In genomic region chr1:27577504-27578188, GRCh38 we compare ENCODE assay signal across 13 cellular contexts. TPM values are rescaled to one million over a fixed set of nuclear protein-coding genes. Genes with fewer than 3 reads are reported as not detected.
A peak's percentile ranks its signal among the peaks of the same experiment; 100 is the strongest.
DNase-seq lines count a peak whose midpoint lies in the region; ATAC-seq and TF ChIP-seq lines count a peak whose summit lies in the region.
"Had no signal": no experiment of that assay in that cellular context is flagged by ENCODE, and none has a peak within 500 bp of the region (broad histone marks: within the 10 kb centered on the region; RNA-seq: fewer than 3 reads in every experiment).

No MANE protein-coding gene starts in this region.

- peaks cover 26% of the 10 kb centered on the region for H3K79me1 ChIP-seq in mesenchymal stem cell (replicated peaks; ENCODE audit: low read length, poor library complexity, severe bottlenecking)

- H2AK5ac ChIP-seq in mesenchymal stem cell (ENCODE audit: low read length, severe bottlenecking): peak overlapping the region; percentile 12

- H2BK15ac ChIP-seq in mesenchymal stem cell (ENCODE audit: low read depth, poor library complexity, severe bottlenecking): no peak overlapping the region

- no peak overlapping the region for H3K23ac ChIP-seq in mesenchymal stem cell (ENCODE audit: low read length in 2 of 2)

- H2BK5ac ChIP-seq in mesenchymal stem cell (ENCODE audit: low read depth, low read length, poor library complexity, severe bottlenecking): no peak overlapping the region

- H3K4me1 ChIP-seq in mesenchymal stem cell (ENCODE audit: control insufficient read depth, insufficient read depth, low read depth, low read length) (peaks cover 40% of the 10 kb centered on the region), testis (peaks cover 76% of the 10 kb centered on the region)
- H3K4me1 ChIP-seq in effector memory CD4-positive, alpha-beta T cell (ENCODE audit: control insufficient read depth, insufficient read depth, low read length, poor library complexity, severe bottlenecking): peaks cover 5% of the 10 kb centered on the region

- peak overlapping the region; percentile 34 to 58 for H3K18ac ChIP-seq in mesenchymal stem cell (ENCODE audit: low read depth in 1 of 2, low read length in 2 of 2)

- H3K4me3 ChIP-seq in mesenchymal stem cell (ENCODE audit: insufficient read depth in 1 of 2, low read depth in 1 of 2, low read length in 2 of 2) (no peak overlapping the region), testis (no peak overlapping the region)
- no peak overlapping the region for H3K4me3 ChIP-seq in effector memory CD4-positive, alpha-beta T cell (ENCODE audit: insufficient read depth, low read depth, low read length, poor library complexity, severe bottlenecking)

- no peak overlapping the region for H3K4me2 ChIP-seq in mesenchymal stem cell (ENCODE audit: low read length, poor library complexity, severe bottlenecking)

- no peaks in the 10 kb centered on the region for H3K9me3 ChIP-seq in mesenchymal stem cell (ENCODE audit: control insufficient read depth, low read length)
- H3K9me3 ChIP-seq in testis: no peaks in the 10 kb centered on the region
- no peaks in the 10 kb centered on the region for H3K9me3 ChIP-seq in effector memory CD4-positive, alpha-beta T cell (ENCODE audit: control insufficient read depth, low read length)

- H3K9ac ChIP-seq in mesenchymal stem cell (ENCODE audit: low read length): peak overlapping the region; percentile 30

- H2AFZ ChIP-seq in mesenchymal stem cell (ENCODE audit: low read depth, low read length): no peak overlapping the region

- peak overlapping the region in 1 of 2 experiments; percentile 18 for H2BK12ac ChIP-seq in mesenchymal stem cell (ENCODE audit: low read length in 2 of 2)

- intact Hi-C loops in testis (cut with DNase I; ENCODE audit: low total_unique reads): no loop called here

- WGBS in mesenchymal stem cell: 94% methylated on average over 3 of the region's 4 CpGs
- WGBS in testis, 2 donors: 26 to 39% methylated on average over 4 of the region's 4 CpGs

- no peak overlapping the region for H2BK120ac ChIP-seq in mesenchymal stem cell (ENCODE audit: low read depth, low read length)

- no peak overlapping the region for H4K8ac ChIP-seq in mesenchymal stem cell (ENCODE audit: low read length)

- ATAC-seq in GM19351 (IDR thresholded peaks at IDR 0.05; ENCODE audit: unreplicated experiment) (no peak), HG02981 (IDR thresholded peaks at IDR 0.05; ENCODE audit: unreplicated experiment) (no peak)

- DNase-seq in NCI-H510A (lab: John Stamatoyannopoulos, UW) (peak; percentile 49), mesenchymal stem cell (peak; percentile 1), testis (no peak), HCEC 1CT (no peak)
- no peak for DNase-seq in effector memory CD4-positive, alpha-beta T cell
- DNase-seq: activated T-cell treated with anti-CD3 and anti-CD28 coated beads for 4 hours, Calu3, immature natural killer cell, NCI-H146 had no signal

- TF ChIP-seq CTCF in testis (IDR thresholded peaks at IDR 0.05): no peak

- no peak overlapping the region for H3K4ac ChIP-seq in mesenchymal stem cell (ENCODE audit: low read depth in 1 of 2, low read length in 2 of 2)

- H3K27me3 ChIP-seq in mesenchymal stem cell (ENCODE audit: control insufficient read depth in 1 of 2, insufficient read depth in 1 of 2, low read length in 2 of 2) (no peaks in the 10 kb centered on the region), testis (no peaks in the 10 kb centered on the region)
- H3K27me3 ChIP-seq in effector memory CD4-positive, alpha-beta T cell (replicated peaks; ENCODE audit: control insufficient read depth, insufficient read depth, low read length, poor library complexity, severe bottlenecking): no peaks in the 10 kb centered on the region

- no peak overlapping the region for H4K91ac ChIP-seq in mesenchymal stem cell (ENCODE audit: low read length)

- TF ChIP-seq POLR2A in testis (IDR thresholded peaks at IDR 0.05): no peak

- peak overlapping the region; percentile 4 for H3K27ac ChIP-seq in cingulate gyrus (ENCODE audit: low read depth, low read length)
- H3K27ac ChIP-seq in mesenchymal stem cell (ENCODE audit: low read length, poor library complexity, severe bottlenecking): no peak overlapping the region
- peak overlapping the region; percentile 66 to 92 for H3K27ac ChIP-seq in testis
- no peak overlapping the region for H3K27ac ChIP-seq in effector memory CD4-positive, alpha-beta T cell (ENCODE audit: insufficient read depth, low read length, poor library complexity, severe bottlenecking)

- peak overlapping the region in 1 of 2 experiments; percentile 44 for H3K14ac ChIP-seq in mesenchymal stem cell (ENCODE audit: low read length in 2 of 2)

- H3K36me3 ChIP-seq in mesenchymal stem cell (ENCODE audit: control insufficient read depth in 1 of 2, insufficient read depth in 2 of 2, low read depth in 1 of 2, low read length in 2 of 2): peaks cover 8 to 10% of the 10 kb centered on the region in 2 experiments
- no peaks in the 10 kb centered on the region for H3K36me3 ChIP-seq in testis (ENCODE audit: low read depth, missing control alignments)
- H3K36me3 ChIP-seq in effector memory CD4-positive, alpha-beta T cell (ENCODE audit: control insufficient read depth, insufficient read depth, low read length): no peaks in the 10 kb centered on the region

RNA-seq across cellular contexts. Expression of gene AHDC1, which starts 26.3 kb away (rescaled TPM):
- 27.0 TPM for polyA plus RNA-seq in mesenchymal stem cell (2013, experiment 1 of 2)
- polyA plus RNA-seq in mesenchymal stem cell (2013, experiment 2 of 2): 24.1 TPM
- total RNA-seq in testis: 10 to 100 TPM; 73.7 to 86.8 TPM
- 32.5 TPM for polyA plus RNA-seq in testis (ENCODE audit: insufficient read depth, low read depth, low replicate concordance)

RNA-seq across cellular contexts. Expression of gene FGR, which starts 57.3 kb away (rescaled TPM):
- polyA plus RNA-seq in mesenchymal stem cell (2013, experiment 1 of 2): 0.04 TPM
- 0.03 TPM for polyA plus RNA-seq in mesenchymal stem cell (2013, experiment 2 of 2)
- 10 to 100 TPM in 1 of 2 donors, 1 to 10 TPM in 1; 10.0 to 10.2 TPM for total RNA-seq in testis
- 5.2 TPM for polyA plus RNA-seq in testis (ENCODE audit: insufficient read depth, low read depth, low replicate concordance)
- total RNA-seq: Calu3, epithelial cell of proximal tubule had no signal

Comparison
In these comparisons a context has a peak if more than half of its experiments do, and no peak if none do; other contexts are left out.
1. DNase-seq: peak in NCI-H510A (single experiment) and mesenchymal stem cell (single experiment); none in testis (single experiment), effector memory CD4-positive, alpha-beta T cell (0 of 3) and HCEC 1CT (single experiment).
2. H3K27ac ChIP-seq: peak in cingulate gyrus (single experiment) and testis (2 of 2); none in mesenchymal stem cell (single experiment) and effector memory CD4-positive, alpha-beta T cell (single experiment).